ENCODE assay signal across 13 cellular contexts in genomic region chr5:125550237-125550636, GRCh38.
DNase-seq lines count a peak whose midpoint lies in the region; ATAC-seq, FAIRE-seq and TF ChIP-seq lines count a peak whose summit lies in the region.
"Had no signal": no experiment of that assay in that cellular context is flagged by ENCODE, and none has a peak within 500 bp of the region (broad histone marks: within the 10 kb centered on the region; RNA-seq: fewer than 3 reads in every experiment).

No MANE protein-coding gene starts in this region.

- TF ChIP-seq CTCF in AG10803 (conservative IDR thresholded peaks at IDR 0.05; ENCODE audit: low read length) (no peak), H1 (IDR thresholded peaks at IDR 0.05; ENCODE audit: control extremely low read depth in 1 of 3, insufficient read depth in 1 of 3, low read depth in 1 of 3, low read length in 3 of 3) (no peak), mucosa of descending colon (IDR thresholded peaks at IDR 0.05) (no peak), upper lobe of right lung (IDR thresholded peaks at IDR 0.05) (no peak)

- H3K9ac ChIP-seq in H1 (replicated peaks in 1 of 4; ENCODE audit: extremely low read depth in 1 of 4, low read depth in 3 of 4, low read length in 3 of 4) = no peak overlapping the region
- H3K9ac ChIP-seq: BLaER1 treated with 17β-estradiol and CSF1 and Interleukin-3, amounts not matched to agents 10 nM and 100 nM had no signal

- TF ChIP-seq EP300 in H1 (IDR thresholded peaks at IDR 0.05; ENCODE audit: borderline replicate concordance in 1 of 2, low read depth in 2 of 2, low read length in 2 of 2) = no peak

- no peak overlapping the region for H3K27ac ChIP-seq in H1 (ENCODE audit: low read depth, low read length)
- H3K27ac ChIP-seq in upper lobe of right lung = no peak overlapping the region
- H3K27ac ChIP-seq: BLaER1 treated with 17β-estradiol and CSF1 and Interleukin-3, amounts not matched to agents 10 nM and 100 nM had no signal

- no peak overlapping the region for H3K56ac ChIP-seq in H1 (replicated peaks; ENCODE audit: insufficient read length, low read depth, low read length)

- H3K4me1 ChIP-seq in H1 (replicated peaks in 1 of 4; ENCODE audit: control insufficient read depth in 3 of 4, insufficient read depth in 4 of 4, low read length in 3 of 4) (peaks cover 0 to 4% (median 1%) of the 10 kb centered on the region in 4 experiments; a peak in 2 of 7 replicates), mucosa of descending colon (ENCODE audit: low read depth) (peaks cover 5% of the 10 kb centered on the region), upper lobe of right lung (no peaks in the 10 kb centered on the region)

- no peak overlapping the region for H3K4me2 ChIP-seq in H1 (ENCODE audit: insufficient read depth in 1 of 2, low read depth in 2 of 2, low read length in 2 of 2)

- H2BK20ac ChIP-seq in H1 (ENCODE audit: low read length) = no peak overlapping the region

- TF ChIP-seq RAD21 in H1 (IDR thresholded peaks at IDR 0.05 in 1 of 2, conservative IDR thresholded peaks at IDR 0.05 in 1 of 2; ENCODE audit: low read depth in 2 of 2, low read length in 2 of 2) = no peak

- 70% methylated on average over 2 of the region's 2 CpGs; no CpG with 5 or more reads in 1 of the 2 experiments for WGBS in H1 (ENCODE audit: extremely low coverage in 1 of 2, insufficient coverage in 1 of 2, insufficient read length in 1 of 2, insufficient replicate concordance in 2 of 2, low coverage in 1 of 2, low lambda C conversion rate in 2 of 2, missing lambda C conversion rate in 1 of 2), 2 experiments

- no peak for TF ChIP-seq POLR2A in H1 (IDR thresholded peaks at IDR 0.05; ENCODE audit: control extremely low read depth in 1 of 2, low read depth in 2 of 2, low read length in 2 of 2)
- no peak for TF ChIP-seq POLR2A in GM12891 (IDR thresholded peaks at IDR 0.05; ENCODE audit: low read depth, low read length)

- CTCF ChIA-PET in H1 (lab: Charles Lee; ENCODE audit: partially characterized antibody) = no interaction called here

- no peak overlapping the region for H3K4me3 ChIP-seq in AG10803 (ENCODE audit: low read length)
- H3K4me3 ChIP-seq in H1 (ENCODE audit: extremely low read depth in 1 of 4, insufficient read depth in 2 of 4, low read depth in 3 of 4, low read length in 4 of 4) = no peak overlapping the region
- H3K4me3 ChIP-seq in mucosa of descending colon = no peak overlapping the region
- no peak overlapping the region for H3K4me3 ChIP-seq in upper lobe of right lung
- H3K4me3 ChIP-seq: BLaER1 treated with 17β-estradiol and CSF1 and Interleukin-3, amounts not matched to agents 10 nM and 100 nM had no signal

- no peak overlapping the region for H4K91ac ChIP-seq in H1 (replicated peaks; ENCODE audit: insufficient read length, low read length)

- no peak overlapping the region for H4K8ac ChIP-seq in H1 (ENCODE audit: extremely low read depth, insufficient read depth, low read length)

- no peak overlapping the region for H3K4ac ChIP-seq in H1 (replicated peaks; ENCODE audit: insufficient read length, low read depth, low read length)

- intact Hi-C loops in mucosa of descending colon (cut with DNase I, micrococcal nuclease) = no loop called here
- intact Hi-C loops in upper lobe of right lung (cut with DNase I) = no loop called here

- H3K36me3 ChIP-seq in H1 (ENCODE audit: control insufficient read depth in 2 of 4, insufficient read depth in 4 of 4, low read length in 3 of 4) (no peaks in the 10 kb centered on the region), mucosa of descending colon (ENCODE audit: low read depth) (no peaks in the 10 kb centered on the region), upper lobe of right lung (no peaks in the 10 kb centered on the region)
- H3K36me3 ChIP-seq: BLaER1 treated with 17β-estradiol and CSF1 and Interleukin-3, amounts not matched to agents 10 nM and 100 nM had no signal

- no peaks in the 10 kb centered on the region for H4K20me1 ChIP-seq in H1 (replicated peaks in 1 of 2; ENCODE audit: control insufficient read depth in 1 of 2, insufficient read depth in 2 of 2, low read length in 2 of 2)
- H4K20me1 ChIP-seq: BLaER1 treated with 17β-estradiol and CSF1 and Interleukin-3, amounts not matched to agents 10 nM and 100 nM had no signal

- POLR2A ChIA-PET in H1 (lab: Charles Lee; ENCODE audit: partially characterized antibody) = no interaction called here

- FAIRE-seq in H1 (lab: Jason Lieb, UNC) (no peak), GM12891 (lab: Jason Lieb, UNC) (no peak)

- DNase-seq in AG10803 (ENCODE audit: low read depth) = peak; percentile 13
- DNase-seq in M059J (ENCODE audit: low read depth) = peak; percentile 91
- no peak for DNase-seq in H1 (ENCODE audit: low read depth in 1 of 2, low spot score in 2 of 2)
- no peak for DNase-seq in mucosa of descending colon
- no peak for DNase-seq in kidney glomerular epithelial cell (lab: John Stamatoyannopoulos, UW)
- no peak for DNase-seq in upper lobe of right lung
- DNase-seq in activated CD4-positive, alpha-beta T cell treated with anti-CD3 and anti-CD28 coated beads, Interleukin-2, amount 50 U/mL, for 1 hour = no peak
- no peak for DNase-seq in GM12891 (ENCODE audit: insufficient read length, low spot score)
- DNase-seq: activated CD4-positive, alpha-beta T cell treated with anti-CD3 and anti-CD28 coated beads, Interleukin-2, amount 50 U/mL, for 48 hours; activated naive CD4-positive, alpha-beta T cell treated with Interleukin-2 at 50 U/mL for 16 hours; midbrain; NCI-H774 had no signal

- no peak overlapping the region for H3K14ac ChIP-seq in H1 (ENCODE audit: insufficient read length)

- H3K23me2 ChIP-seq in H1 (ENCODE audit: low read depth, low read length) = no peaks in the 10 kb centered on the region

- H2BK15ac ChIP-seq in H1 (ENCODE audit: low read length) = no peak overlapping the region

- no peak overlapping the region for H2BK5ac ChIP-seq in H1 (ENCODE audit: low read depth, low read length)

- H3K79me2 ChIP-seq in H1 (ENCODE audit: control insufficient read depth in 1 of 2, insufficient read depth in 2 of 2, low read length in 2 of 2) = no peaks in the 10 kb centered on the region

- H2BK12ac ChIP-seq in H1 (ENCODE audit: low read depth, low read length) = no peak overlapping the region

- no peak overlapping the region for H4K5ac ChIP-seq in H1 (ENCODE audit: insufficient read length, low read depth, low read length)

- H3K27me3 ChIP-seq in H1 (replicated peaks in 1 of 4; ENCODE audit: control insufficient read depth in 3 of 4, extremely low read depth in 1 of 4, insufficient read depth in 3 of 4, low read length in 3 of 4) (no peaks in the 10 kb centered on the region), upper lobe of right lung (no peaks in the 10 kb centered on the region)
- H3K27me3 ChIP-seq: BLaER1 treated with 17β-estradiol and CSF1 and Interleukin-3, amounts not matched to agents 10 nM and 100 nM had no signal

- no peak overlapping the region for H2BK120ac ChIP-seq in H1 (replicated peaks; ENCODE audit: low read depth, low read length)

- ATAC-seq in mucosa of descending colon = peak; percentile 23
- no peak for ATAC-seq in upper lobe of right lung

- H3K9me3 ChIP-seq in H1 (ENCODE audit: insufficient read depth in 2 of 2, low read depth in 1 of 2, low read length in 1 of 2) (no peaks in the 10 kb centered on the region), mucosa of descending colon (no peaks in the 10 kb centered on the region), upper lobe of right lung (no peaks in the 10 kb centered on the region)
- H3K9me3 ChIP-seq: BLaER1 treated with 17β-estradiol and CSF1 and Interleukin-3, amounts not matched to agents 10 nM and 100 nM had no signal

- peak overlapping the region; percentile 21; the same call in 1 of the 2 replicates for H2AK5ac ChIP-seq in H1 (ENCODE audit: low read depth, low read length)

- H2AFZ ChIP-seq in H1 (ENCODE audit: low read length) = no peak overlapping the region

- H3K23ac ChIP-seq in H1 (ENCODE audit: insufficient read length) = no peak overlapping the region

- H3K79me1 ChIP-seq in H1 (ENCODE audit: low read depth, low read length) = no peaks in the 10 kb centered on the region

- H3K18ac ChIP-seq in H1 (ENCODE audit: extremely low read depth, low read length) = no peak overlapping the region

TF ChIP-seq in H1, 55 proteins besides CTCF, POLR2A, EP300 and RAD21:
- TF ChIP-seq SIX5 (IDR thresholded peaks at IDR 0.05; ENCODE audit: low read depth, low read length) (no peak), POU5F1 (IDR thresholded peaks at IDR 0.05; ENCODE audit: low read depth, low read length) (no peak), ATF2 (IDR thresholded peaks at IDR 0.05; ENCODE audit: low read length) (no peak), SP4 (IDR thresholded peaks at IDR 0.05; ENCODE audit: low read length) (no peak), FOSL1 (IDR thresholded peaks at IDR 0.05; ENCODE audit: insufficient read depth, low read depth, low read length) (no peak), SP2 (IDR thresholded peaks at IDR 0.05; ENCODE audit: low read length) (no peak)

TF ChIP-seq in GM12891, 5 proteins besides CTCF, POLR2A, EP300 and RAD21:
- TF ChIP-seq TAF1 (IDR thresholded peaks at IDR 0.05; ENCODE audit: low read depth, low read length) (no peak), PAX5 (IDR thresholded peaks at IDR 0.05; ENCODE audit: insufficient read depth, low read length, severe bottlenecking) (no peak), POLR2AphosphoS5 (IDR thresholded peaks at IDR 0.05; ENCODE audit: low read depth, low read length) (no peak), POU2F2 (IDR thresholded peaks at IDR 0.05; ENCODE audit: low read depth, low read length) (no peak), SPI1 (IDR thresholded peaks at IDR 0.05; ENCODE audit: low read depth, low read length) (no peak)

Comparison
In these comparisons a context has a peak if more than half of its experiments do, and no peak if none do; other contexts are left out.
1. DNase-seq: peak in AG10803 (single experiment) and M059J (single experiment); none in H1 (0 of 2), mucosa of descending colon (0 of 3), kidney glomerular epithelial cell (single experiment), upper lobe of right lung (single experiment), activated CD4-positive, alpha-beta T cell treated with anti-CD3 and anti-CD28 coated beads, Interleukin-2, amount 50 U/mL, for 1 hour (single experiment) and GM12891 (single experiment).